In the genomic region with DNA sequence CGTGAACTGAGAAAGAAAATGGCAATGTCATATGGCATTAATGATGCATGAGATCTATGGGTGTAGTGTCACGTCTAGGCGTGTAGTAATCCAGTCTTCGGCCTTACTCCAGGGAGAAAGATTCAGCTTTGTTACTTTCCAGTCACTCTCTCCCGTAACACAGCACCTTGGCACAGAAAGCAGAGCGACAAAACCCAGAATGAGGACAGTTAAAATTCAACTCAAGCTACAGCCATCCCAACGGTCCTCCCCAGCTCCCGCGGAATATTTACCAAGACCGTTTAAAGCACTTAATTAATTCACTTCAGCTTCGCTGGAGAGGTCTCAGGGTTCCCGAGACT, we compare ENCODE assay signal across 8 cellular contexts. TPM values are rescaled to one million over a fixed set of nuclear protein-coding genes. Genes with fewer than 3 reads are reported as not detected.
A peak's percentile ranks its signal among the peaks of the same experiment; 100 is the strongest.
DNase-seq lines count a peak whose midpoint lies in the region; ATAC-seq and TF ChIP-seq lines count a peak whose summit lies in the region.

No MANE protein-coding gene starts in this region.

- ATAC-seq in gastrocnemius medialis = no peak

- H3K27me3 Mint-ChIP-seq in activated CD4-positive, alpha-beta memory T cell treated with anti-CD3 and anti-CD28 coated beads, Interleukin-2, amount 10 ng/mL, durations not matched to agents 7 days and 5 days = peaks cover 57% of the 10 kb centered on the region
- H3K27me3 Mint-ChIP-seq in glutamatergic neuron (ENCODE audit: unreplicated experiment) = peaks cover 16% of the 10 kb centered on the region

- peak overlapping the region; percentile 66 for H3K4me3 Mint-ChIP-seq in activated CD4-positive, alpha-beta memory T cell treated with anti-CD3 and anti-CD28 coated beads, Interleukin-2, amount 10 ng/mL, durations not matched to agents 7 days and 5 days
- peak overlapping the region; percentile 84 for H3K4me3 Mint-ChIP-seq in glutamatergic neuron (ENCODE audit: unreplicated experiment)

- no peak for TF ChIP-seq POLR2A in gastrocnemius medialis (IDR thresholded peaks at IDR 0.05)

- no peaks in the 10 kb centered on the region for H3K36me3 ChIP-seq in gastrocnemius medialis

- no peak for DNase-seq in activated CD4-positive, alpha-beta memory T cell treated with anti-CD3 and anti-CD28 coated beads, Interleukin-2, amount 10 ng/mL, durations not matched to agents 7 days and 5 days
- DNase-seq in glutamatergic neuron = no peak
- no peak for DNase-seq in gastrocnemius medialis
- no peak for DNase-seq in NCI-H748 (lab: John Stamatoyannopoulos, UW; ENCODE audit: unreplicated experiment)
- no peak for DNase-seq in DMS79 treated with DMSO at 0.1 percent for 48 hours (lab: John Stamatoyannopoulos, UW)
- no peak for DNase-seq in cerebellum (ENCODE audit: low spot score)
- DNase-seq in occipital lobe (lab: John Stamatoyannopoulos, UW) = no peak

- intact Hi-C loops in gastrocnemius medialis (cut with DNase I; ENCODE audit: low total_unique reads) = loop anchor here (1.0 to 5.0 kb wide), 5 partner anchors 103 to 613 kb away; partner anchors contain the start of gene STRN

- CTCF ChIA-PET in activated CD4-positive, alpha-beta memory T cell treated with anti-CD3 and anti-CD28 coated beads, Interleukin-2, amount 10 ng/mL, durations not matched to agents 7 days and 5 days (lab: Charles Lee) = interaction anchor here (1.6 to 3.8 kb wide), 2 partner anchors 20 to 310 kb away, joined by 3 to 25 read pairs; no protein-coding TSS in a partner anchor

- H3K36me3 Mint-ChIP-seq in activated CD4-positive, alpha-beta memory T cell treated with anti-CD3 and anti-CD28 coated beads, Interleukin-2, amount 10 ng/mL, durations not matched to agents 7 days and 5 days (ENCODE audit: low read depth) = no peaks in the 10 kb centered on the region
- no peaks in the 10 kb centered on the region for H3K36me3 Mint-ChIP-seq in glutamatergic neuron (ENCODE audit: unreplicated experiment)

- POLR2A ChIA-PET in activated CD4-positive, alpha-beta memory T cell treated with anti-CD3 and anti-CD28 coated beads, Interleukin-2, amount 10 ng/mL, durations not matched to agents 7 days and 5 days (lab: Charles Lee) = interaction anchor here (1.3 to 2.0 kb wide), 2 partner anchors 114 to 208 kb away, joined by 3 to 6 read pairs; no protein-coding TSS in a partner anchor

- peaks cover 33% of the 10 kb centered on the region for H3K4me1 Mint-ChIP-seq in activated CD4-positive, alpha-beta memory T cell treated with anti-CD3 and anti-CD28 coated beads, Interleukin-2, amount 10 ng/mL, durations not matched to agents 7 days and 5 days
- peaks cover 14% of the 10 kb centered on the region for H3K4me1 Mint-ChIP-seq in glutamatergic neuron (ENCODE audit: low read depth, unreplicated experiment)

- H3K27ac ChIP-seq in gastrocnemius medialis = peak overlapping the region; percentile 81 to 97 (median 84)

- no peaks in the 10 kb centered on the region for H3K27me3 ChIP-seq in gastrocnemius medialis

- H3K27ac Mint-ChIP-seq in activated CD4-positive, alpha-beta memory T cell treated with anti-CD3 and anti-CD28 coated beads, Interleukin-2, amount 10 ng/mL, durations not matched to agents 7 days and 5 days = no peak overlapping the region
- peak overlapping the region; percentile 81 for H3K27ac Mint-ChIP-seq in glutamatergic neuron (ENCODE audit: unreplicated experiment)

- in situ Hi-C loops in gastrocnemius medialis (cut with MboI; ENCODE audit: low sequenced_read_pairs in 4 of 4) = loop anchor here (5.0 to 10.0 kb wide), 3 partner anchors 150 to 313 kb away; no protein-coding TSS in a partner anchor

- peaks cover 23 to 25% of the 10 kb centered on the region in 2 donors for H3K4me1 ChIP-seq in gastrocnemius medialis

- H3K4me3 ChIP-seq in GM08714 (ENCODE audit: low read length) (peak overlapping the region; percentile 69; the same call in 1 of the 2 replicates), gastrocnemius medialis (peak overlapping the region; percentile 82 to 95 (median 90))

- TF ChIP-seq CTCF in glutamatergic neuron (IDR thresholded peaks at IDR 0.05; ENCODE audit: partially characterized antibody, unreplicated experiment) (no peak), gastrocnemius medialis (IDR thresholded peaks at IDR 0.05 in 4 of 5, conservative IDR thresholded peaks at IDR 0.05 in 1 of 5) (no peak)

- H3K9me3 ChIP-seq in gastrocnemius medialis = no peaks in the 10 kb centered on the region

- no peaks in the 10 kb centered on the region for H3K9me3 Mint-ChIP-seq in activated CD4-positive, alpha-beta memory T cell treated with anti-CD3 and anti-CD28 coated beads, Interleukin-2, amount 10 ng/mL, durations not matched to agents 7 days and 5 days
- peaks cover 13% of the 10 kb centered on the region for H3K9me3 Mint-ChIP-seq in glutamatergic neuron (ENCODE audit: unreplicated experiment)

RNA-seq across cellular contexts. Expression of gene CRIM1, which starts 0.8 kb away (rescaled TPM):
- 1 to 10 TPM; 5.4 to 6.6 TPM for total RNA-seq in activated CD4-positive, alpha-beta memory T cell treated with anti-CD3 and anti-CD28 coated beads, Interleukin-2, amount 10 ng/mL, durations not matched to agents 7 days and 5 days
- total RNA-seq in glutamatergic neuron (ENCODE audit: unreplicated experiment) (35.7 TPM), gastrocnemius medialis (100 to 1,000 TPM in 2 of 4 donors, 10 to 100 TPM in 2; 93.2 to 194 (median 119) TPM), cerebellum (47.9 TPM), occipital lobe (105 TPM)
